Comparison of ENCODE assay signal across 26 cellular contexts in genomic region chr19:5925830-5926459, GRCh38. TPM values are rescaled to one million over a fixed set of nuclear protein-coding genes. Genes with fewer than 3 reads are reported as not detected.
DNase-seq lines count a peak whose midpoint lies in the region; ATAC-seq, FAIRE-seq and TF ChIP-seq lines count a peak whose summit lies in the region.
"Had no signal": no experiment of that assay in that cellular context is flagged by ENCODE, and none has a peak within 500 bp of the region (broad histone marks: within the 10 kb centered on the region; RNA-seq: fewer than 3 reads in every experiment).

No MANE protein-coding gene starts in this region.

- no peaks in the 10 kb centered on the region for H3K79me2 ChIP-seq in GM23248 (ENCODE audit: insufficient read depth)
- no peaks in the 10 kb centered on the region for H3K79me2 ChIP-seq in HepG2 (ENCODE audit: insufficient read depth, low read length)

- in situ Hi-C loops in GM23248 (cut with MboI) (no loop called here), HepG2 (cut with HindIII; ENCODE audit: extremely low pct_ligation_motif_present, low pct_unique_long_range_greater_than_20kb) (no loop called here), GM13976 (cut with MboI; ENCODE audit: low sequenced_read_pairs, unreplicated experiment) (no loop called here)

- CTCF ChIA-PET in HepG2 (lab: Yijun Ruan, JAX; ENCODE audit: low intra/inter-chr PET ratio, low total read pairs): no interaction called here

- no peak for TF ChIP-seq EP300 in HepG2 (IDR thresholded peaks at IDR 0.05; ENCODE audit: low read depth in 2 of 2, low read length in 2 of 2)
- no peak for TF ChIP-seq EP300 in HepG2 (CRISPR knock-in tag; IDR thresholded peaks at IDR 0.05; ENCODE audit: borderline replicate concordance)

- no peak overlapping the region for H3K4me3 ChIP-seq in GM23248
- no peak overlapping the region for H3K4me3 ChIP-seq in muscle layer of colon (ENCODE audit: low read depth in 1 of 2, low read length in 2 of 2)
- H3K4me3 ChIP-seq in small intestine (ENCODE audit: low read depth in 1 of 2, low read length in 2 of 2): no peak overlapping the region
- no peak overlapping the region for H3K4me3 ChIP-seq in HepG2 (replicated peaks in 1 of 3; ENCODE audit: insufficient read depth in 1 of 3, low read depth in 2 of 3, low read length in 3 of 3)
- H3K4me3 ChIP-seq: cardiac muscle cell, GM12878, lung, smooth muscle cell, upper lobe of left lung had no signal

- H3K27me3 ChIP-seq in GM23248 (replicated peaks; ENCODE audit: insufficient read depth) (no peaks in the 10 kb centered on the region), muscle layer of colon (ENCODE audit: control insufficient read depth in 1 of 2, insufficient read depth in 2 of 2, low read length in 2 of 2) (no peaks in the 10 kb centered on the region), small intestine (ENCODE audit: control insufficient read depth in 2 of 2, insufficient read depth in 2 of 2, low read length in 2 of 2) (no peaks in the 10 kb centered on the region), HepG2 (ENCODE audit: control insufficient read depth in 1 of 2, insufficient read depth in 2 of 2, low read length in 2 of 2) (no peaks in the 10 kb centered on the region; a peak in 1 of 5 replicates)
- H3K27me3 ChIP-seq: cardiac muscle cell, upper lobe of left lung had no signal

- intact Hi-C loops in HepG2 (cut with micrococcal nuclease; ENCODE audit: unreplicated experiment): no loop called here

- TF ChIP-seq POLR2A in HepG2 (IDR thresholded peaks at IDR 0.05; ENCODE audit: insufficient read depth in 1 of 2, low read depth in 2 of 2, low read length in 2 of 2): no peak

- POLR2A ChIA-PET in HepG2 (lab: Yijun Ruan, JAX): no interaction called here

- H3F3A ChIP-seq in GM23248 (ENCODE audit: insufficient read depth): peaks cover 29% of the 10 kb centered on the region

- FAIRE-seq in small intestine (lab: Jason Lieb, UNC) (no peak), HepG2 (lab: Jason Lieb, UNC) (no peak)
- FAIRE-seq: endothelial cell of umbilical vein, GM12878, islet of Langerhans had no signal

- H3K9ac ChIP-seq in GM23248 (peak overlapping the region; percentile 71), muscle layer of colon (ENCODE audit: low read length) (peak overlapping the region; percentile 20), HepG2 (ENCODE audit: insufficient read depth, low read depth, low read length) (no peak overlapping the region)

- H2AFZ ChIP-seq in GM23248 (no peak overlapping the region), HepG2 (ENCODE audit: low read length) (no peak overlapping the region)

- H3K4me2 ChIP-seq in GM23248 (ENCODE audit: unreplicated experiment) (no peak overlapping the region), HepG2 (ENCODE audit: low read depth, low read length) (no peak overlapping the region)
- H3K4me2 ChIP-seq: smooth muscle cell had no signal

- H4K20me1 ChIP-seq in GM23248 (ENCODE audit: insufficient read depth) (no peaks in the 10 kb centered on the region), HepG2 (ENCODE audit: insufficient read depth, low read length) (no peaks in the 10 kb centered on the region)

- H3K4me1 ChIP-seq in GM23248 (ENCODE audit: insufficient read depth): peaks cover 16% of the 10 kb centered on the region
- H3K4me1 ChIP-seq in muscle layer of colon (ENCODE audit: insufficient read depth, low read length): peaks cover 31% of the 10 kb centered on the region
- no peaks in the 10 kb centered on the region for H3K4me1 ChIP-seq in small intestine (ENCODE audit: control insufficient read depth in 2 of 2, insufficient read depth in 1 of 2, low read depth in 1 of 2, low read length in 1 of 2)
- no peaks in the 10 kb centered on the region for H3K4me1 ChIP-seq in HepG2 (ENCODE audit: insufficient read depth, low read length)
- H3K4me1 ChIP-seq: Caco-2 had no signal

- H3K36me3 ChIP-seq in GM23248 (ENCODE audit: low read depth) (peaks cover 51% of the 10 kb centered on the region), muscle layer of colon (ENCODE audit: insufficient read depth, low read length) (peaks cover 91% of the 10 kb centered on the region), small intestine (ENCODE audit: control insufficient read depth in 2 of 2, insufficient read depth in 2 of 2, low read length in 2 of 2) (peaks cover 13 to 36% of the 10 kb centered on the region in 2 donors), HepG2 (replicated peaks in 1 of 2; ENCODE audit: control insufficient read depth in 1 of 2, insufficient read depth in 2 of 2, low read length in 2 of 2) (peaks cover 61 to 97% of the 10 kb centered on the region in 2 experiments)

- TF ChIP-seq CTCF in HepG2 (CRISPR knock-in tag; IDR thresholded peaks at IDR 0.05): no peak
- TF ChIP-seq CTCF in GM13976 (IDR thresholded peaks at IDR 0.05; ENCODE audit: borderline replicate concordance, control extremely low read depth, extremely low read depth, insufficient read depth, missing control alignments): no peak

- no peaks in the 10 kb centered on the region for H3K9me2 ChIP-seq in GM23248 (ENCODE audit: insufficient read depth)

- BruUV-seq in HepG2 (replicated peaks; lab: Mats Ljungman, UMichigan): no TSS peak

- no peak for TF ChIP-seq RAD21 in HepG2 (CRISPR knock-in tag; IDR thresholded peaks at IDR 0.05)

- ATAC-seq in HepG2: no peak
- no peak for ATAC-seq in GM18873 (IDR thresholded peaks at IDR 0.05; ENCODE audit: low FRiP score, unreplicated experiment)
- no peak for ATAC-seq in GM18519 (IDR thresholded peaks at IDR 0.05; ENCODE audit: low FRiP score, unreplicated experiment)
- ATAC-seq: activated CD8-positive, alpha-beta T cell treated with anti-CD3 and anti-CD28 coated beads for 36 hours; GM12878; naive thymus-derived CD4-positive, alpha-beta T cell; stimulated activated naive B cell treated with anti-CD40 and anti-IgM and Interleukin-4, amounts not matched to agents 10 μg/mL and 1 μg/mL and 100 μg/mL, for 72 hours had no signal

- H3K27ac ChIP-seq in GM23248 (peak overlapping the region; percentile 89), cingulate gyrus (ENCODE audit: low read depth, low read length) (peak overlapping the region; percentile 47), muscle layer of colon (ENCODE audit: low read depth, low read length) (peak overlapping the region; percentile 73), small intestine (ENCODE audit: low read depth in 1 of 2, low read length in 1 of 2) (peak overlapping the region in 1 of 2 donors; percentile 29), HepG2 (ENCODE audit: extremely low read length, insufficient read depth, low read length) (no peak overlapping the region)
- H3K27ac ChIP-seq: cardiac muscle cell had no signal

- 72 to 75% methylated on average over 18 of the region's 18 CpGs for WGBS in GM23248 (ENCODE audit: low coverage in 1 of 2, low lambda C conversion rate in 2 of 2, missing lambda C conversion rate in 2 of 2), 2 experiments
- WGBS in small intestine, 3 donors: 61 to 76% (median 71%) methylated on average over 18 of the region's 18 CpGs
- WGBS in HepG2 (ENCODE audit: low lambda C conversion rate): 98% methylated on average over 18 of the region's 18 CpGs

- H3K9me3 ChIP-seq in GM23248 (ENCODE audit: low read depth) (no peaks in the 10 kb centered on the region), muscle layer of colon (ENCODE audit: low read length) (no peaks in the 10 kb centered on the region), small intestine (ENCODE audit: control insufficient read depth, low read depth) (no peaks in the 10 kb centered on the region), HepG2 (ENCODE audit: low read length) (no peaks in the 10 kb centered on the region)
- H3K9me3 ChIP-seq: Caco-2, upper lobe of left lung had no signal

- DNase-seq in GM23248 (no peak), small intestine (peak; percentile 54), HepG2 (ENCODE audit: low spot score) (no peak), GM13976 (ENCODE audit: low spot score) (no peak)
- DNase-seq: activated CD8-positive, alpha-beta T cell treated with anti-CD3 and anti-CD28 coated beads for 36 hours; activated gamma-delta T cell treated with Interleukin-2 at 50 U/mL for 16 hours; Caco-2; DND-41; naive thymus-derived CD4-positive, alpha-beta T cell; NCI-H1694 treated with DMSO at 0.1 percent for 48 hours; NCI-H774; SHP77; stimulated activated naive B cell treated with anti-CD40 and anti-IgM and Interleukin-4, amounts not matched to agents 10 μg/mL and 1 μg/mL and 100 μg/mL, for 72 hours; upper lobe of left lung had no signal

RNA-seq across cellular contexts. Expression of gene CAPS, which starts 11.9 kb away (rescaled TPM):
- total RNA-seq in GM23248 (2014; rRNA removed; shearing (Covaris generic)): 5.1 and 16.1 TPM in 2 replicates
- polyA plus RNA-seq in GM23248 (2016; fragmentation: Nextera tagmentation; extraction: Ambion mirVana) (6.7 and 7.0 TPM in 2 replicates), small intestine (10 to 100 TPM in 2 of 3 donors, 1 to 10 TPM in 1; 8.7 to 22.7 (median 13.2) TPM), HepG2 (2011; rRNA removed) (3.1 and 4.5 TPM in 2 replicates)
- total RNA-seq in HepG2 (2016; rRNA removed; fragmentation: Illumina TruSeq; extraction: Trizol): 1.7 and 3.1 TPM in 2 replicates
- total RNA-seq in HepG2 (2016; cell fraction: cytosol; rRNA removed; fragmentation: Illumina TruSeq; extraction: Trizol; ENCODE audit: low read depth): 0.40 and 0.53 TPM in 2 replicates
- total RNA-seq in HepG2 (2016; cell fraction: insoluble cytoplasmic fraction; rRNA removed; fragmentation: Illumina TruSeq; extraction: Trizol): 1.1 and 3.0 TPM in 2 replicates
- 1.2 and 1.4 TPM in 2 replicates for total RNA-seq in HepG2 (2016; cell fraction: membrane; rRNA removed; fragmentation: Illumina TruSeq; extraction: Trizol)
- total RNA-seq in HepG2 (2016; cell fraction: nucleus; rRNA removed; fragmentation: Illumina TruSeq; extraction: Trizol): 2.6 and 2.9 TPM in 2 replicates
- polyA plus RNA-seq in HepG2 (2011; cell fraction: cytosol; rRNA removed): 2.9 and 3.5 TPM in 2 replicates
- polyA plus RNA-seq in HepG2 (2011; cell fraction: nucleus; rRNA removed): 19.5 and 22.9 TPM in 2 replicates
- 1.8 and 1.9 TPM in 2 replicates for polyA plus RNA-seq in HepG2 (2012)
- polyA plus RNA-seq in HepG2 (2016; cell fraction: cytosol; fragmentation: Illumina TruSeq; extraction: Trizol; ENCODE audit: low read depth): 0.40 and 0.43 TPM in 2 replicates
- polyA plus RNA-seq in HepG2 (2016; cell fraction: insoluble cytoplasmic fraction; fragmentation: Illumina TruSeq; extraction: Trizol; ENCODE audit: low read depth): 1.1 and 1.4 TPM in 2 replicates
- 0.61 and 0.87 TPM in 2 replicates for polyA plus RNA-seq in HepG2 (2016; cell fraction: membrane; fragmentation: Illumina TruSeq; extraction: Trizol; ENCODE audit: low read depth)
- 10.1 and 13.8 TPM in 2 replicates for polyA plus RNA-seq in HepG2 (2016; cell fraction: nucleus; fragmentation: Illumina TruSeq; extraction: Trizol; ENCODE audit: insufficient read depth, low read depth)
- polyA minus RNA-seq in HepG2 (2011; rRNA and poly(A)+ RNA removed; ENCODE audit: low replicate concordance): 0.28 and 3.1 TPM in 2 replicates
- polyA minus RNA-seq in HepG2 (2011; cell fraction: cytosol; rRNA and poly(A)+ RNA removed): 0.40 and 1.1 TPM in 2 replicates
- polyA minus RNA-seq in HepG2 (2011; cell fraction: nucleus; rRNA and poly(A)+ RNA removed): 3.0 and 3.1 TPM in 2 replicates

RNA-seq across cellular contexts. Expression of gene VMAC, which starts 21.3 kb away (rescaled TPM):
- 3.8 and 4.4 TPM in 2 replicates for total RNA-seq in GM23248 (2014; rRNA removed; shearing (Covaris generic))
- polyA plus RNA-seq in GM23248 (2016; fragmentation: Nextera tagmentation; extraction: Ambion mirVana): 1.8 and 2.1 TPM in 2 replicates
- polyA plus RNA-seq in small intestine: 1 to 10 TPM; 1.1 to 3.3 (median 2.2) TPM
- 1.2 and 2.4 TPM in 2 replicates for total RNA-seq in HepG2 (2016; rRNA removed; fragmentation: Illumina TruSeq; extraction: Trizol)
- 1.2 and 2.0 TPM in 2 replicates for total RNA-seq in HepG2 (2016; cell fraction: cytosol; rRNA removed; fragmentation: Illumina TruSeq; extraction: Trizol; ENCODE audit: low read depth)
- total RNA-seq in HepG2 (2016; cell fraction: insoluble cytoplasmic fraction; rRNA removed; fragmentation: Illumina TruSeq; extraction: Trizol): 1.1 and 2.6 TPM in 2 replicates
- 1.6 and 2.0 TPM in 2 replicates for total RNA-seq in HepG2 (2016; cell fraction: membrane; rRNA removed; fragmentation: Illumina TruSeq; extraction: Trizol)
- total RNA-seq in HepG2 (2016; cell fraction: nucleus; rRNA removed; fragmentation: Illumina TruSeq; extraction: Trizol): 2.4 and 2.8 TPM in 2 replicates
- polyA plus RNA-seq in HepG2 (2011; rRNA removed): 2.4 and 3.1 TPM in 2 replicates
- 1.3 and 1.9 TPM in 2 replicates for polyA plus RNA-seq in HepG2 (2011; cell fraction: cytosol; rRNA removed)
- polyA plus RNA-seq in HepG2 (2011; cell fraction: nucleus; rRNA removed): 12.9 and 13.7 TPM in 2 replicates
- 0.61 and 1.0 TPM in 2 replicates for polyA plus RNA-seq in HepG2 (2012)
- polyA plus RNA-seq in HepG2 (2016; cell fraction: cytosol; fragmentation: Illumina TruSeq; extraction: Trizol; ENCODE audit: low read depth): 0.49 and 0.65 TPM in 2 replicates
- 0.78 and 1.4 TPM in 2 replicates for polyA plus RNA-seq in HepG2 (2016; cell fraction: insoluble cytoplasmic fraction; fragmentation: Illumina TruSeq; extraction: Trizol; ENCODE audit: low read depth)
- 0.82 and 0.91 TPM in 2 replicates for polyA plus RNA-seq in HepG2 (2016; cell fraction: membrane; fragmentation: Illumina TruSeq; extraction: Trizol; ENCODE audit: low read depth)
- 4.8 and 5.0 TPM in 2 replicates for polyA plus RNA-seq in HepG2 (2016; cell fraction: nucleus; fragmentation: Illumina TruSeq; extraction: Trizol; ENCODE audit: insufficient read depth, low read depth)
- polyA minus RNA-seq in HepG2 (2011; rRNA and poly(A)+ RNA removed; ENCODE audit: low replicate concordance): 0.33 and 2.8 TPM in 2 replicates
- polyA minus RNA-seq in HepG2 (2011; cell fraction: cytosol; rRNA and poly(A)+ RNA removed): 0.59 and 1.2 TPM in 2 replicates
- polyA minus RNA-seq in HepG2 (2011; cell fraction: nucleus; rRNA and poly(A)+ RNA removed): 3.7 and 4.2 TPM in 2 replicates

RNA-seq across cellular contexts. Expression of gene NDUFA11, which starts 22.4 kb away (rescaled TPM):
- total RNA-seq in GM23248 (2014; rRNA removed; shearing (Covaris generic)): 215 and 231 TPM in 2 replicates
- polyA plus RNA-seq in GM23248 (2016; fragmentation: Nextera tagmentation; extraction: Ambion mirVana) (585 and 588 TPM in 2 replicates), small intestine (100 to 1,000 TPM; 428 to 576 (median 523) TPM), HepG2 (2011; rRNA removed) (286 and 302 TPM in 2 replicates)
- total RNA-seq in HepG2 (2016; rRNA removed; fragmentation: Illumina TruSeq; extraction: Trizol): 378 and 396 TPM in 2 replicates
- total RNA-seq in HepG2 (2016; cell fraction: cytosol; rRNA removed; fragmentation: Illumina TruSeq; extraction: Trizol; ENCODE audit: low read depth): 206 and 277 TPM in 2 replicates
- total RNA-seq in HepG2 (2016; cell fraction: insoluble cytoplasmic fraction; rRNA removed; fragmentation: Illumina TruSeq; extraction: Trizol): 384 and 456 TPM in 2 replicates
- 192 and 280 TPM in 2 replicates for total RNA-seq in HepG2 (2016; cell fraction: membrane; rRNA removed; fragmentation: Illumina TruSeq; extraction: Trizol)
- 124 and 130 TPM in 2 replicates for total RNA-seq in HepG2 (2016; cell fraction: nucleus; rRNA removed; fragmentation: Illumina TruSeq; extraction: Trizol)
- 407 and 879 TPM in 2 replicates for polyA plus RNA-seq in HepG2 (2011; cell fraction: cytosol; rRNA removed)
- polyA plus RNA-seq in HepG2 (2011; cell fraction: nucleus; rRNA removed): 341 and 384 TPM in 2 replicates
- polyA plus RNA-seq in HepG2 (2012): 182 and 188 TPM in 2 replicates
- 245 and 314 TPM in 2 replicates for polyA plus RNA-seq in HepG2 (2016; cell fraction: cytosol; fragmentation: Illumina TruSeq; extraction: Trizol; ENCODE audit: low read depth)
- 420 and 459 TPM in 2 replicates for polyA plus RNA-seq in HepG2 (2016; cell fraction: insoluble cytoplasmic fraction; fragmentation: Illumina TruSeq; extraction: Trizol; ENCODE audit: low read depth)
- 204 and 246 TPM in 2 replicates for polyA plus RNA-seq in HepG2 (2016; cell fraction: membrane; fragmentation: Illumina TruSeq; extraction: Trizol; ENCODE audit: low read depth)
- 232 and 235 TPM in 2 replicates for polyA plus RNA-seq in HepG2 (2016; cell fraction: nucleus; fragmentation: Illumina TruSeq; extraction: Trizol; ENCODE audit: insufficient read depth, low read depth)
- polyA minus RNA-seq in HepG2 (2011; rRNA and poly(A)+ RNA removed; ENCODE audit: low replicate concordance): 32.1 and 88.3 TPM in 2 replicates
- polyA minus RNA-seq in HepG2 (2011; cell fraction: cytosol; rRNA and poly(A)+ RNA removed): 38.6 and 41.0 TPM in 2 replicates
- 16.5 and 21.2 TPM in 2 replicates for polyA minus RNA-seq in HepG2 (2011; cell fraction: nucleus; rRNA and poly(A)+ RNA removed)

RNA-seq across cellular contexts. Expression of gene RANBP3, which starts 52.0 kb away (rescaled TPM):
- 41.8 and 53.5 TPM in 2 replicates for total RNA-seq in GM23248 (2014; rRNA removed; shearing (Covaris generic))
- polyA plus RNA-seq in GM23248 (2016; fragmentation: Nextera tagmentation; extraction: Ambion mirVana): 50.0 and 51.7 TPM in 2 replicates
- polyA plus RNA-seq in small intestine: 10 to 100 TPM; 23.0 to 43.1 (median 33.5) TPM
- total RNA-seq in HepG2 (2016; rRNA removed; fragmentation: Illumina TruSeq; extraction: Trizol): 37.2 and 39.5 TPM in 2 replicates
- total RNA-seq in HepG2 (2016; cell fraction: cytosol; rRNA removed; fragmentation: Illumina TruSeq; extraction: Trizol; ENCODE audit: low read depth): 15.1 and 18.2 TPM in 2 replicates
- 27.1 and 40.8 TPM in 2 replicates for total RNA-seq in HepG2 (2016; cell fraction: insoluble cytoplasmic fraction; rRNA removed; fragmentation: Illumina TruSeq; extraction: Trizol)
- total RNA-seq in HepG2 (2016; cell fraction: membrane; rRNA removed; fragmentation: Illumina TruSeq; extraction: Trizol): 19.4 and 20.4 TPM in 2 replicates
- total RNA-seq in HepG2 (2016; cell fraction: nucleus; rRNA removed; fragmentation: Illumina TruSeq; extraction: Trizol): 47.7 and 56.8 TPM in 2 replicates
- 149 and 151 TPM in 2 replicates for polyA plus RNA-seq in HepG2 (2011; rRNA removed)
- polyA plus RNA-seq in HepG2 (2011; cell fraction: cytosol; rRNA removed): 91.7 and 149 TPM in 2 replicates
- polyA plus RNA-seq in HepG2 (2011; cell fraction: nucleus; rRNA removed): 233 and 293 TPM in 2 replicates
- polyA plus RNA-seq in HepG2 (2012): 62.1 and 64.6 TPM in 2 replicates
- 10.3 and 11.7 TPM in 2 replicates for polyA plus RNA-seq in HepG2 (2016; cell fraction: cytosol; fragmentation: Illumina TruSeq; extraction: Trizol; ENCODE audit: low read depth)
- 53.5 and 62.0 TPM in 2 replicates for polyA plus RNA-seq in HepG2 (2016; cell fraction: insoluble cytoplasmic fraction; fragmentation: Illumina TruSeq; extraction: Trizol; ENCODE audit: low read depth)
- 18.2 and 24.3 TPM in 2 replicates for polyA plus RNA-seq in HepG2 (2016; cell fraction: membrane; fragmentation: Illumina TruSeq; extraction: Trizol; ENCODE audit: low read depth)
- 127 and 170 TPM in 2 replicates for polyA plus RNA-seq in HepG2 (2016; cell fraction: nucleus; fragmentation: Illumina TruSeq; extraction: Trizol; ENCODE audit: insufficient read depth, low read depth)
- polyA minus RNA-seq in HepG2 (2011; rRNA and poly(A)+ RNA removed; ENCODE audit: low replicate concordance): 43.2 and 193 TPM in 2 replicates
- 76.9 and 86.6 TPM in 2 replicates for polyA minus RNA-seq in HepG2 (2011; cell fraction: cytosol; rRNA and poly(A)+ RNA removed)
- 74.3 and 80.3 TPM in 2 replicates for polyA minus RNA-seq in HepG2 (2011; cell fraction: nucleus; rRNA and poly(A)+ RNA removed)

RNA-seq across cellular contexts. Expression of gene FUT5, which starts 55.6 kb away (rescaled TPM):
- total RNA-seq in GM23248 (2014; rRNA removed; shearing (Covaris generic)): not detected in 2 replicates
- polyA plus RNA-seq in GM23248 (2016; fragmentation: Nextera tagmentation; extraction: Ambion mirVana): not detected in 2 replicates
- not detected for polyA plus RNA-seq in small intestine
- total RNA-seq in HepG2 (2016; rRNA removed; fragmentation: Illumina TruSeq; extraction: Trizol): not detected in 2 replicates
- not detected in 2 replicates for total RNA-seq in HepG2 (2016; cell fraction: cytosol; rRNA removed; fragmentation: Illumina TruSeq; extraction: Trizol; ENCODE audit: low read depth)
- total RNA-seq in HepG2 (2016; cell fraction: insoluble cytoplasmic fraction; rRNA removed; fragmentation: Illumina TruSeq; extraction: Trizol): not detected in 2 replicates
- not detected in 2 replicates for total RNA-seq in HepG2 (2016; cell fraction: membrane; rRNA removed; fragmentation: Illumina TruSeq; extraction: Trizol)
- total RNA-seq in HepG2 (2016; cell fraction: nucleus; rRNA removed; fragmentation: Illumina TruSeq; extraction: Trizol): not detected in 2 replicates
- 0.03 and 0.10 TPM in 2 replicates for polyA plus RNA-seq in HepG2 (2011; rRNA removed)
- polyA plus RNA-seq in HepG2 (2011; cell fraction: cytosol; rRNA removed): 0.03 and 0.05 TPM in 2 replicates
- polyA plus RNA-seq in HepG2 (2011; cell fraction: nucleus; rRNA removed): 0.45 and 0.69 TPM in 2 replicates
- polyA plus RNA-seq in HepG2 (2012): 0.35 TPM in 1 of 2 replicates, not detected in the other
- not detected in 2 replicates for polyA plus RNA-seq in HepG2 (2016; cell fraction: cytosol; fragmentation: Illumina TruSeq; extraction: Trizol; ENCODE audit: low read depth)
- polyA plus RNA-seq in HepG2 (2016; cell fraction: insoluble cytoplasmic fraction; fragmentation: Illumina TruSeq; extraction: Trizol; ENCODE audit: low read depth): not detected in 2 replicates
- not detected in 2 replicates for polyA plus RNA-seq in HepG2 (2016; cell fraction: membrane; fragmentation: Illumina TruSeq; extraction: Trizol; ENCODE audit: low read depth)
- polyA plus RNA-seq in HepG2 (2016; cell fraction: nucleus; fragmentation: Illumina TruSeq; extraction: Trizol; ENCODE audit: insufficient read depth, low read depth): 0.32 TPM in 1 of 2 replicates, not detected in the other
- 0.08 and 0.14 TPM in 2 replicates for polyA minus RNA-seq in HepG2 (2011; rRNA and poly(A)+ RNA removed; ENCODE audit: low replicate concordance)
- not detected in 2 replicates for polyA minus RNA-seq in HepG2 (2011; cell fraction: cytosol; rRNA and poly(A)+ RNA removed)
- 1.1 and 1.4 TPM in 2 replicates for polyA minus RNA-seq in HepG2 (2011; cell fraction: nucleus; rRNA and poly(A)+ RNA removed)
- total RNA-seq: activated CD8-positive, alpha-beta T cell treated with anti-CD3 and anti-CD28 coated beads for 36 hours; Caco-2; dermis microvascular lymphatic vessel endothelial cell; endothelial cell of umbilical vein; GM12878; lung; smooth muscle cell; upper lobe of left lung had no signal
- polyA plus RNA-seq: BJ; cardiac muscle cell; endothelial cell of umbilical vein; GM12878; lung; naive thymus-derived CD4-positive, alpha-beta T cell; smooth muscle cell had no signal
